In the genomic region with DNA sequence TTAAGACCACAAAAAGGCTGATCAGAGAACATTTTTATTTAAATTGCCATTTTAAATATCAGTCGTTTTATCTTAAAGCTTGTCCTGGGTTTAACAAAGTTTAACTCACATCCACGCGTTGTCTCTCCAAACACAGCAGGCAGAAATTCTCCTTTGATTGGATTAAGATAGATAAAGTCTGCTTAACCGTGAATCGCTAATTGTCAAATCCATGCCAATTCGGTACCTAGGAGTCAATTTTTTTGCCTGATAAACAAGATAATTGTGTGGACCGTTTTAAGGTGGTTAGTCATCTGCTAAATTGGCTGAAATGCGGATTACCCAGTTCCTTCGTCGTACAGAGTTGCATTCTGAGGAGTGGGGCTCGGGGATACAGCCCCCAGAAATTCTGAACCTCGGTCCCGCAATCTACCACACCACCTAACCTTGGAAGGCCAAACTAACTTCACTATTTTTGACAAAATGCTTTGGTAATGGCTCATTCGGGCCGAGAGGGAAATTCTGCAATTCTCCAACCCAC, we compare ENCODE assay signal across 8 cellular contexts. TPM values are rescaled to one million over a fixed set of nuclear protein-coding genes. Genes with fewer than 3 reads are reported as not detected.
DNase-seq lines count a peak whose midpoint lies in the region; ATAC-seq and TF ChIP-seq lines count a peak whose summit lies in the region.

No MANE protein-coding gene starts in this region.

- peak overlapping the region; percentile 89 for H3K4me3 ChIP-seq in GM23338
- peak overlapping the region; percentile 81 for H3K4me3 ChIP-seq in SJSA1
- H3K4me3 ChIP-seq in fibroblast of mammary gland (ENCODE audit: control insufficient read depth, low read depth, low read length) = peak overlapping the region; percentile 88

- ATAC-seq in GM23338 = peak; percentile 4
- no peak for ATAC-seq in HG03442 (IDR thresholded peaks at IDR 0.05; ENCODE audit: unreplicated experiment)
- no peak for ATAC-seq in HG02588 (IDR thresholded peaks at IDR 0.05; ENCODE audit: unreplicated experiment)

- H4K20me1 ChIP-seq in GM23338 (replicated peaks; ENCODE audit: insufficient read depth) = peaks cover 9% of the 10 kb centered on the region; the same call in 1 of the 2 replicates

- no peaks in the 10 kb centered on the region for H3K9me3 ChIP-seq in SJSA1 (replicated peaks)

- H3K27me3 Mint-ChIP-seq in GM23338 (ENCODE audit: insufficient read depth, low read depth, poor library complexity) = peaks cover 9% of the 10 kb centered on the region

- DNase-seq in GM23338 (ENCODE audit: low spot score) = no peak
- peak in 1 of 2 experiments; percentile 10 for DNase-seq in SJSA1 (ENCODE audit: low read depth in 1 of 2, low spot score in 2 of 2)
- no peak for DNase-seq in fibroblast of mammary gland (ENCODE audit: low read depth)
- peak; percentile 5 for DNase-seq in putamen (ENCODE audit: low spot score)
- DNase-seq in GOT3 (lab: John Stamatoyannopoulos, UW) = no peak
- no peak for DNase-seq in GM19238 (ENCODE audit: insufficient read length, low spot score)

- H3K27me3 ChIP-seq in GM23338 (ENCODE audit: insufficient read depth) (no peaks in the 10 kb centered on the region), SJSA1 (replicated peaks) (no peaks in the 10 kb centered on the region)

- H3K36me3 ChIP-seq in GM23338 (ENCODE audit: insufficient read depth) = peaks cover 10% of the 10 kb centered on the region
- peaks cover 41% of the 10 kb centered on the region for H3K36me3 ChIP-seq in SJSA1

- H3K9me3 Mint-ChIP-seq in GM23338 = no peaks in the 10 kb centered on the region

- H3K4me1 Mint-ChIP-seq in GM23338 = peaks cover 52% of the 10 kb centered on the region

- TF ChIP-seq CTCF in GM23338 (conservative IDR thresholded peaks at IDR 0.05; ENCODE audit: low read depth in 2 of 2) (no peak), fibroblast of mammary gland (conservative IDR thresholded peaks at IDR 0.05; ENCODE audit: control insufficient read depth, insufficient read depth, low read depth, low read length) (no peak)

- H3K9me2 ChIP-seq in GM23338 (ENCODE audit: insufficient read depth) = no peaks in the 10 kb centered on the region

- peak overlapping the region; percentile 99 for H3K27ac Mint-ChIP-seq in GM23338

- H3K27ac ChIP-seq in GM23338 (ENCODE audit: low read depth) (peak overlapping the region; percentile 95), SJSA1 (peak overlapping the region; percentile 90)

- H3K79me2 ChIP-seq in GM23338 (replicated peaks; ENCODE audit: insufficient read depth) = peaks cover 52% of the 10 kb centered on the region

- peaks cover 3% of the 10 kb centered on the region; the same call in 1 of the 2 replicates for H3F3A ChIP-seq in GM23338 (replicated peaks; ENCODE audit: low read depth)

- peak overlapping the region; percentile 94 for H3K4me2 ChIP-seq in GM23338

- peaks cover 41% of the 10 kb centered on the region for H3K36me3 Mint-ChIP-seq in GM23338 (ENCODE audit: low read depth)

- peak overlapping the region; percentile 24; the same call in 1 of the 2 replicates for H2AFZ ChIP-seq in GM23338

- H3K4me3 Mint-ChIP-seq in GM23338 = peak overlapping the region; percentile 98

- H3K4me1 ChIP-seq in GM23338 (ENCODE audit: insufficient read depth) (peaks cover 31% of the 10 kb centered on the region), SJSA1 (replicated peaks) (peaks cover 19% of the 10 kb centered on the region)

TF ChIP-seq in GM23338, 12 proteins besides CTCF, POLR2A, EP300 and RAD21:
- TF ChIP-seq ZNF114 (CRISPR knock-in tag; IDR thresholded peaks at IDR 0.05) (no peak), EZH2phosphoT487 (IDR thresholded peaks at IDR 0.05; ENCODE audit: unreplicated experiment) (no peak), CREB1 (CRISPR knock-in tag; IDR thresholded peaks at IDR 0.05; ENCODE audit: low read depth) (no peak)
- TF ChIP-seq, protein P1, sequence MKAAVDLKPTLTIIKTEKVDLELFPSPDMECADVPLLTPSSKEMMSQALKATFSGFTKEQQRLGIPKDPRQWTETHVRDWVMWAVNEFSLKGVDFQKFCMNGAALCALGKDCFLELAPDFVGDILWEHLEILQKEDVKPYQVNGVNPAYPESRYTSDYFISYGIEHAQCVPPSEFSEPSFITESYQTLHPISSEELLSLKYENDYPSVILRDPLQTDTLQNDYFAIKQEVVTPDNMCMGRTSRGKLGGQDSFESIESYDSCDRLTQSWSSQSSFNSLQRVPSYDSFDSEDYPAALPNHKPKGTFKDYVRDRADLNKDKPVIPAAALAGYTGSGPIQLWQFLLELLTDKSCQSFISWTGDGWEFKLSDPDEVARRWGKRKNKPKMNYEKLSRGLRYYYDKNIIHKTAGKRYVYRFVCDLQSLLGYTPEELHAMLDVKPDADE (IDR thresholded peaks at IDR 0.05) = no peak
- TF ChIP-seq, protein P2, sequence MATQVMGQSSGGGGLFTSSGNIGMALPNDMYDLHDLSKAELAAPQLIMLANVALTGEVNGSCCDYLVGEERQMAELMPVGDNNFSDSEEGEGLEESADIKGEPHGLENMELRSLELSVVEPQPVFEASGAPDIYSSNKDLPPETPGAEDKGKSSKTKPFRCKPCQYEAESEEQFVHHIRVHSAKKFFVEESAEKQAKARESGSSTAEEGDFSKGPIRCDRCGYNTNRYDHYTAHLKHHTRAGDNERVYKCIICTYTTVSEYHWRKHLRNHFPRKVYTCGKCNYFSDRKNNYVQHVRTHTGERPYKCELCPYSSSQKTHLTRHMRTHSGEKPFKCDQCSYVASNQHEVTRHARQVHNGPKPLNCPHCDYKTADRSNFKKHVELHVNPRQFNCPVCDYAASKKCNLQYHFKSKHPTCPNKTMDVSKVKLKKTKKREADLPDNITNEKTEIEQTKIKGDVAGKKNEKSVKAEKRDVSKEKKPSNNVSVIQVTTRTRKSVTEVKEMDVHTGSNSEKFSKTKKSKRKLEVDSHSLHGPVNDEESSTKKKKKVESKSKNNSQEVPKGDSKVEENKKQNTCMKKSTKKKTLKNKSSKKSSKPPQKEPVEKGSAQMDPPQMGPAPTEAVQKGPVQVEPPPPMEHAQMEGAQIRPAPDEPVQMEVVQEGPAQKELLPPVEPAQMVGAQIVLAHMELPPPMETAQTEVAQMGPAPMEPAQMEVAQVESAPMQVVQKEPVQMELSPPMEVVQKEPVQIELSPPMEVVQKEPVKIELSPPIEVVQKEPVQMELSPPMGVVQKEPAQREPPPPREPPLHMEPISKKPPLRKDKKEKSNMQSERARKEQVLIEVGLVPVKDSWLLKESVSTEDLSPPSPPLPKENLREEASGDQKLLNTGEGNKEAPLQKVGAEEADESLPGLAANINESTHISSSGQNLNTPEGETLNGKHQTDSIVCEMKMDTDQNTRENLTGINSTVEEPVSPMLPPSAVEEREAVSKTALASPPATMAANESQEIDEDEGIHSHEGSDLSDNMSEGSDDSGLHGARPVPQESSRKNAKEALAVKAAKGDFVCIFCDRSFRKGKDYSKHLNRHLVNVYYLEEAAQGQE (IDR thresholded peaks at IDR 0.05; ENCODE audit: unreplicated experiment) = no peak

RNA-seq across cellular contexts. Expression of a gene that starts 0.6 kb away (rescaled TPM):
- 472 and 506 TPM in 2 replicates for total RNA-seq in GM23338 (2014; rRNA removed; shearing (Covaris generic))
- 1,033 and 1,148 TPM in 2 replicates for polyA plus RNA-seq in GM23338 (2016; fragmentation: Nextera tagmentation; extraction: Ambion mirVana)
- total RNA-seq in SJSA1 (2014; rRNA removed; shearing (Covaris generic)) = 309 and 496 TPM in 2 replicates

RNA-seq across cellular contexts. Expression of a gene that starts 49.0 kb away (rescaled TPM):
- total RNA-seq in GM23338 (2014; rRNA removed; shearing (Covaris generic)) = 0.12 and 0.42 TPM in 2 replicates
- 0.23 TPM in 1 of 2 replicates, not detected in the other for polyA plus RNA-seq in GM23338 (2016; fragmentation: Nextera tagmentation; extraction: Ambion mirVana)
- 10.4 and 11.2 TPM in 2 replicates for total RNA-seq in SJSA1 (2014; rRNA removed; shearing (Covaris generic))
